In genomic region chr2:98704499-98705332, GRCh38 we compare ENCODE assay signal across 16 cellular contexts. TPM values are rescaled to one million over a fixed set of nuclear protein-coding genes. Genes with fewer than 3 reads are reported as not detected.
DNase-seq lines count a peak whose midpoint lies in the region; ATAC-seq and TF ChIP-seq lines count a peak whose summit lies in the region.
"Had no signal": no experiment of that assay in that cellular context is flagged by ENCODE, and none has a peak within 500 bp of the region (broad histone marks: within the 10 kb centered on the region; RNA-seq: fewer than 3 reads in every experiment).

No MANE protein-coding gene starts in this region.

- H3K9me3 ChIP-seq in colonic mucosa, result no peaks in the 10 kb centered on the region
- H3K9me3 ChIP-seq: thoracic aorta had no signal

- H3K27me3 ChIP-seq in colonic mucosa, result no peaks in the 10 kb centered on the region

- no peak for TF ChIP-seq CTCF in colonic mucosa (IDR thresholded peaks at IDR 0.05)

- DNase-seq in activated T-cell treated with anti-CD3 and anti-CD28 coated beads, Interleukin-2, amount 50 U/mL, for 24 hours, result no peak
- no peak for DNase-seq in activated T-cell treated with anti-CD3 and anti-CD28 coated beads, Interleukin-2, amount 50 U/mL, for 4 hours
- DNase-seq in NCI-H510A (lab: John Stamatoyannopoulos, UW), result peak; percentile 58
- DNase-seq in colonic mucosa, result peak; percentile 75
- DNase-seq in stimulated activated effector memory CD8-positive, alpha-beta T cell treated with anti-CD3 and anti-CD28 coated beads, Interleukin-12 subunit alpha, Interleukin-12 subunit beta, amount 100 ng/mL, for 72 hours (ENCODE audit: low spot score in 2 of 2), result no peak
- DNase-seq in substantia nigra (lab: John Stamatoyannopoulos, UW), result no peak
- DNase-seq in left ventricle myocardium superior, result no peak
- DNase-seq: activated CD4-positive, alpha-beta T cell treated with anti-CD3 and anti-CD28 coated beads for 48 hours; activated gamma-delta T cell treated with Interleukin-2 at 50 U/mL for 16 hours; head of caudate nucleus; NCI-H1930; OCI-M1 had no signal

- H3K4me1 ChIP-seq in colonic mucosa, result peaks cover 36% of the 10 kb centered on the region

- H3K4me3 ChIP-seq in colonic mucosa, result no peak overlapping the region
- H3K4me3 ChIP-seq: skin epidermis, thoracic aorta had no signal

- no peak for ATAC-seq in activated T-cell treated with anti-CD3 and anti-CD28 coated beads, Interleukin-2, amount 50 U/mL, for 4 hours
- no peak for ATAC-seq in stimulated activated effector memory CD8-positive, alpha-beta T cell treated with anti-CD3 and anti-CD28 coated beads, Interleukin-12 subunit alpha, Interleukin-12 subunit beta, amount 100 ng/mL, for 72 hours
- ATAC-seq in HG02970 (IDR thresholded peaks at IDR 0.05; ENCODE audit: low FRiP score, unreplicated experiment) (no peak), left ventricle myocardium superior (no peak)

- peak overlapping the region; percentile 60 for H3K27ac Mint-ChIP-seq in activated T-cell treated with anti-CD3 and anti-CD28 coated beads, Interleukin-2, amount 50 U/mL, for 24 hours
- peak overlapping the region; percentile 87 for H3K27ac Mint-ChIP-seq in stimulated activated effector memory CD8-positive, alpha-beta T cell treated with anti-CD3 and anti-CD28 coated beads, Interleukin-12 subunit alpha, Interleukin-12 subunit beta, amount 100 ng/mL, for 72 hours
- H3K27ac Mint-ChIP-seq: IgD-negative memory B cell had no signal

- H3K27ac ChIP-seq in colonic mucosa (peak overlapping the region; percentile 75), substantia nigra (ENCODE audit: low read depth, low read length, poor library complexity, severe bottlenecking) (no peak overlapping the region)
- H3K27ac ChIP-seq: thoracic aorta had no signal

- no peaks in the 10 kb centered on the region for H3K27me3 Mint-ChIP-seq in activated T-cell treated with anti-CD3 and anti-CD28 coated beads, Interleukin-2, amount 50 U/mL, for 24 hours
- H3K27me3 Mint-ChIP-seq in activated T-cell treated with anti-CD3 and anti-CD28 coated beads, Interleukin-2, amount 50 U/mL, for 4 hours (ENCODE audit: low read depth), result no peaks in the 10 kb centered on the region
- H3K27me3 Mint-ChIP-seq: IgD-negative memory B cell had no signal

- H3K36me3 Mint-ChIP-seq in activated T-cell treated with anti-CD3 and anti-CD28 coated beads, Interleukin-2, amount 50 U/mL, for 24 hours (ENCODE audit: low read depth), result peaks cover 4% of the 10 kb centered on the region
- H3K36me3 Mint-ChIP-seq in activated T-cell treated with anti-CD3 and anti-CD28 coated beads, Interleukin-2, amount 50 U/mL, for 4 hours (ENCODE audit: insufficient read depth), result peaks cover 11% of the 10 kb centered on the region
- H3K36me3 Mint-ChIP-seq in stimulated activated effector memory CD8-positive, alpha-beta T cell treated with anti-CD3 and anti-CD28 coated beads, Interleukin-12 subunit alpha, Interleukin-12 subunit beta, amount 100 ng/mL, for 72 hours, result peaks cover 6% of the 10 kb centered on the region

- intact Hi-C loops in colonic mucosa (cut with DNase I), result no loop called here
- intact Hi-C loops in left ventricle myocardium superior (cut with micrococcal nuclease), result no loop called here

- no peaks in the 10 kb centered on the region for H3K36me3 ChIP-seq in colonic mucosa
- H3K36me3 ChIP-seq: thoracic aorta had no signal

- no peak overlapping the region for H3K4me3 Mint-ChIP-seq in activated T-cell treated with anti-CD3 and anti-CD28 coated beads, Interleukin-2, amount 50 U/mL, for 24 hours
- no peak overlapping the region for H3K4me3 Mint-ChIP-seq in activated T-cell treated with anti-CD3 and anti-CD28 coated beads, Interleukin-2, amount 50 U/mL, for 4 hours
- no peak overlapping the region for H3K4me3 Mint-ChIP-seq in stimulated activated effector memory CD8-positive, alpha-beta T cell treated with anti-CD3 and anti-CD28 coated beads, Interleukin-12 subunit alpha, Interleukin-12 subunit beta, amount 100 ng/mL, for 72 hours
- H3K4me3 Mint-ChIP-seq: IgD-negative memory B cell had no signal

- no peaks in the 10 kb centered on the region for H3K9me3 Mint-ChIP-seq in activated T-cell treated with anti-CD3 and anti-CD28 coated beads, Interleukin-2, amount 50 U/mL, for 24 hours
- H3K9me3 Mint-ChIP-seq in activated T-cell treated with anti-CD3 and anti-CD28 coated beads, Interleukin-2, amount 50 U/mL, for 4 hours, result no peaks in the 10 kb centered on the region
- H3K9me3 Mint-ChIP-seq in stimulated activated effector memory CD8-positive, alpha-beta T cell treated with anti-CD3 and anti-CD28 coated beads, Interleukin-12 subunit alpha, Interleukin-12 subunit beta, amount 100 ng/mL, for 72 hours, result no peaks in the 10 kb centered on the region
- H3K9me3 Mint-ChIP-seq: IgD-negative memory B cell had no signal

- H3K4me1 Mint-ChIP-seq in activated T-cell treated with anti-CD3 and anti-CD28 coated beads, Interleukin-2, amount 50 U/mL, for 24 hours (ENCODE audit: low read depth), result peaks cover 76% of the 10 kb centered on the region
- peaks cover 76% of the 10 kb centered on the region for H3K4me1 Mint-ChIP-seq in activated T-cell treated with anti-CD3 and anti-CD28 coated beads, Interleukin-2, amount 50 U/mL, for 4 hours (ENCODE audit: low read depth)
- peaks cover 66% of the 10 kb centered on the region for H3K4me1 Mint-ChIP-seq in stimulated activated effector memory CD8-positive, alpha-beta T cell treated with anti-CD3 and anti-CD28 coated beads, Interleukin-12 subunit alpha, Interleukin-12 subunit beta, amount 100 ng/mL, for 72 hours

- H3K9ac ChIP-seq in colonic mucosa (ENCODE audit: low read depth in 2 of 2, low read length in 2 of 2), result peak overlapping the region in 1 of 2 donors; percentile 38

RNA-seq across cellular contexts. Expression of gene MGAT4A, which starts 26.2 kb away (rescaled TPM):
- total RNA-seq in activated T-cell treated with anti-CD3 and anti-CD28 coated beads, Interleukin-2, amount 50 U/mL, for 4 hours, result 10 to 100 TPM; 24.8 to 33.1 (median 32.4) TPM
- total RNA-seq in colonic mucosa (100 to 1,000 TPM; 103 to 125 TPM), left ventricle myocardium superior (18.8 TPM)

Comparison
In these comparisons a context has a peak if more than half of its experiments do, and no peak if none do; other contexts are left out.
1. DNase-seq: peak in NCI-H510A (single experiment) and colonic mucosa (single experiment); none in activated T-cell treated with anti-CD3 and anti-CD28 coated beads, Interleukin-2, amount 50 U/mL, for 24 hours (single experiment), activated T-cell treated with anti-CD3 and anti-CD28 coated beads, Interleukin-2, amount 50 U/mL, for 4 hours (single experiment), stimulated activated effector memory CD8-positive, alpha-beta T cell treated with anti-CD3 and anti-CD28 coated beads, Interleukin-12 subunit alpha, Interleukin-12 subunit beta, amount 100 ng/mL, for 72 hours (0 of 2), substantia nigra (0 of 49) and left ventricle myocardium superior (single experiment).